In genomic region chr2:237858294-237859081, GRCh38 we compare ENCODE assay signal across 8 cellular contexts. TPM values are rescaled to one million over a fixed set of nuclear protein-coding genes. Genes with fewer than 3 reads are reported as not detected.
DNase-seq lines count a peak whose midpoint lies in the region; ATAC-seq, FAIRE-seq and TF ChIP-seq lines count a peak whose summit lies in the region.

No MANE protein-coding gene starts in this region.

- peaks cover 42% of the 10 kb centered on the region for H3K79me2 ChIP-seq in PC-3 (ENCODE audit: low read length)

- DNase-seq in ELF-1 (ENCODE audit: low read depth, low spot score) (peak; percentile 83), PC-3 (peak; percentile 84), amniotic stem cell (lab: John Stamatoyannopoulos, UW) (peak; percentile 51), heart right ventricle (peak; percentile 47 to 70), pancreas (peak; percentile 69 to 84 (median 80))

- ATAC-seq in PC-3 (peak; percentile 53), heart right ventricle (peak; percentile 62 to 84 (median 82)), pancreas (peak; percentile 55 to 82 (median 77)), GM18517 (IDR thresholded peaks at IDR 0.05; ENCODE audit: unreplicated experiment) (no peak), HG02840 (IDR thresholded peaks at IDR 0.05; ENCODE audit: low FRiP score, unreplicated experiment) (no peak)

- FAIRE-seq in pancreas (lab: Jason Lieb, UNC), result no peak

- no peaks in the 10 kb centered on the region for H3K9me2 ChIP-seq in PC-3 (replicated peaks; ENCODE audit: low read length)

- H3K27ac ChIP-seq in HUES64 (ENCODE audit: low read depth, low read length) (no peak overlapping the region), PC-3 (ENCODE audit: low read length) (peak overlapping the region; percentile 47), heart right ventricle (peak overlapping the region in 9 of 10 donors; percentile 81 to 94 (median 89)), pancreas (peak overlapping the region; percentile 89 to 94 (median 92))

- POLR2A ChIA-PET in PC-3 (lab: Charles Lee; ENCODE audit: unreplicated experiment), result interaction anchor here (0.6 to 0.7 kb wide), 2 partner anchors 148 to 431 kb away, joined by 4 to 5 read pairs; no protein-coding TSS in a partner anchor

- H3F3A ChIP-seq in PC-3 (ENCODE audit: low read length, unreplicated experiment), result no peaks in the 10 kb centered on the region

- BruUV-seq in PC-3 (replicated peaks; lab: Mats Ljungman, UMichigan), result no TSS peak

- H3K27me3 ChIP-seq in HUES64 (ENCODE audit: insufficient read depth, low read length) (peaks cover 48% of the 10 kb centered on the region), PC-3 (ENCODE audit: low read length) (no peaks in the 10 kb centered on the region), heart right ventricle (peaks cover 0 to 49% (median 31%) of the 10 kb centered on the region in 7 donors), pancreas (no peaks in the 10 kb centered on the region)

- H3K4me1 ChIP-seq in HUES64 (ENCODE audit: insufficient read depth, low read length) (no peaks in the 10 kb centered on the region; the same call in 1 of the 2 replicates), PC-3 (ENCODE audit: insufficient read depth, low read length) (peaks cover 54% of the 10 kb centered on the region), heart right ventricle (peaks cover 0 to 32% (median 8%) of the 10 kb centered on the region in 9 donors), pancreas (peaks cover 17 to 27% (median 24%) of the 10 kb centered on the region in 3 donors)

- H3K36me3 ChIP-seq in HUES64 (ENCODE audit: insufficient read depth, low read length), result no peaks in the 10 kb centered on the region
- no peaks in the 10 kb centered on the region for H3K36me3 ChIP-seq in PC-3 (ENCODE audit: low read depth, low read length)
- H3K36me3 ChIP-seq in heart right ventricle, result no peaks in the 10 kb centered on the region
- no peaks in the 10 kb centered on the region for H3K36me3 ChIP-seq in pancreas

- H3K4me2 ChIP-seq in PC-3 (ENCODE audit: low read length), result peak overlapping the region; percentile 92

- TF ChIP-seq CTCF in PC-3 (conservative IDR thresholded peaks at IDR 0.05; ENCODE audit: low read depth, low read length) (peak; percentile 88), heart right ventricle (IDR thresholded peaks at IDR 0.05) (peak; percentile 40 to 85 (median 73)), pancreas (IDR thresholded peaks at IDR 0.05) (peak; percentile 41 to 66 (median 55))

- intact Hi-C loops in PC-3 (cut with micrococcal nuclease), result loop anchor here (1.0 to 10.0 kb wide), 2 partner anchors 164 to 249 kb away; no protein-coding TSS in a partner anchor
- intact Hi-C loops in heart right ventricle (cut with DNase I), result loop anchor here in 9 of 10 donors (1.0 to 10.0 kb wide), 13 partner anchors 96 to 406 kb away; partner anchors contain the start of genes KLHL30 (in 3 of the 9), UBE2F (in 2 of the 9) and SCLY (in 1 of the 9)
- intact Hi-C loops in pancreas (cut with DNase I), result loop anchor here in 1 of 3 donors (5.0 kb wide), 1 partner anchor 399 kb away; no protein-coding TSS in a partner anchor

- CTCF ChIA-PET in PC-3 (lab: Charles Lee), result interaction anchor here (0.5 to 1.1 kb wide), 4 partner anchors 84 to 157 kb away, joined by 4 to 11 read pairs (median 5); no protein-coding TSS in a partner anchor

- peak overlapping the region; percentile 65 for H2AFZ ChIP-seq in PC-3 (ENCODE audit: low read length)

- H3K9ac ChIP-seq in HUES64 (ENCODE audit: low read depth, low read length) (no peak overlapping the region), PC-3 (ENCODE audit: low read length) (peak overlapping the region; percentile 74)

- H4K20me1 ChIP-seq in PC-3 (ENCODE audit: low read length), result no peaks in the 10 kb centered on the region

- H3K4me3 ChIP-seq in HUES64 (ENCODE audit: low read length), result peak overlapping the region; percentile 58; the same call in 1 of the 2 replicates
- peak overlapping the region; percentile 76 for H3K4me3 ChIP-seq in PC-3 (ENCODE audit: low read length)
- H3K4me3 ChIP-seq in heart right ventricle, result peak overlapping the region in 5 of 10 donors; percentile 21 to 66 (median 59)
- H3K4me3 ChIP-seq in pancreas, result peak overlapping the region in 3 of 4 donors; percentile 60 to 73 (median 69)

- 40% methylated on average over 14 of the region's 14 CpGs for WGBS in HUES64
- WGBS in heart right ventricle, 2 donors, result 44 to 48% methylated on average over 14 of the region's 14 CpGs
- 24 to 30% methylated on average over 14 of the region's 14 CpGs for WGBS in pancreas, 2 donors

- H3K9me3 ChIP-seq in HUES64 (ENCODE audit: insufficient read depth, low read depth, low read length), result no peaks in the 10 kb centered on the region
- no peaks in the 10 kb centered on the region for H3K9me3 ChIP-seq in PC-3 (ENCODE audit: low read length)
- no peaks in the 10 kb centered on the region for H3K9me3 ChIP-seq in heart right ventricle
- no peaks in the 10 kb centered on the region for H3K9me3 ChIP-seq in pancreas

RNA-seq across cellular contexts. Expression of gene RAMP1, which starts 0.9 kb away (rescaled TPM):
- not detected for polyA plus RNA-seq in HUES64 (2013, experiment 1 of 2)
- 0.82 TPM for polyA plus RNA-seq in HUES64 (2013, experiment 2 of 2)
- total RNA-seq in PC-3 (2014; rRNA removed) (210 and 248 TPM in 2 replicates), heart right ventricle (100 to 1,000 TPM in 8 of 10 donors, 10 to 100 TPM in 2; 52.7 to 428 (median 162) TPM), pancreas (10 to 100 TPM; 53.3 to 65.3 (median 60.6) TPM)
- polyA plus RNA-seq in heart right ventricle (1,000 to 10,000 TPM in 1 of 2 donors, 100 to 1,000 TPM in 1; 288 to 1,549 TPM), pancreas (10 to 100 TPM; 80.1 to 87.6 TPM)

RNA-seq across cellular contexts. Expression of gene RBM44, which starts 59.9 kb away (rescaled TPM):
- polyA plus RNA-seq in HUES64 (2013, experiment 1 of 2), result 0.10 TPM
- polyA plus RNA-seq in HUES64 (2013, experiment 2 of 2), result 0.13 TPM
- 0.35 and 0.51 TPM in 2 replicates for total RNA-seq in PC-3 (2014; rRNA removed)
- under 1 TPM; 0.19 to 0.83 (median 0.32) TPM for total RNA-seq in heart right ventricle
- polyA plus RNA-seq in heart right ventricle, result under 1 TPM; 0.13 to 0.80 TPM
- under 1 TPM; 0.09 to 0.46 (median 0.32) TPM for total RNA-seq in pancreas
- under 1 TPM; 0.23 to 0.47 TPM for polyA plus RNA-seq in pancreas

Comparison
In these comparisons a context has a peak if more than half of its experiments do, and no peak if none do; other contexts are left out.
1. ATAC-seq: peak in PC-3 (single experiment), heart right ventricle (8 of 8) and pancreas (4 of 4); none in GM18517 (single experiment) and HG02840 (single experiment).
2. Peak in every context shown above with its lines, with median percentiles within 50 percentile points of each other: DNase-seq and CTCF ChIP-seq.